In the genomic region with DNA sequence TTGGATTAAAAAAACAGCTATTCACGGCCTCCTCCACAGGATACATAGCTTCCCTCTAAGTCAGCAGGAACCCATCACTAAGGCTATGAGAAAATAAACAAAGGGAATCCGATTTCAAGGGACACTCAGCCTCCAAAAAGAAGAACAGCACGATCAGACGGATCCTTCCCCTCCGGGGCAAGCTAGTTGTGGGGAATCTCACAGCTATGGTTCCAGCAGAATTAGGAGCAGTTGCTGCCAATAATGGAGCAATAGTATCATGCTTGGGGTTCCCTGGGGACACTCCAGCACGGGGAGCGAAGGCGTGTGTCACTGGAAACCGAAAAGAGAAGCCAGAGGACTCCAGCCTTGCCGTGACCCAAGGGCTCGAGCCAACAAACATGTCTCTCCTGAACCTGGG, we compare ENCODE assay signal across 14 cellular contexts.
A peak's percentile ranks its signal among the peaks of the same experiment; 100 is the strongest.
DNase-seq lines count a peak whose midpoint lies in the region; ATAC-seq and TF ChIP-seq lines count a peak whose summit lies in the region.
"Had no signal": no experiment of that assay in that cellular context is flagged by ENCODE, and none has a peak within 500 bp of the region (broad histone marks: within the 10 kb centered on the region; RNA-seq: fewer than 3 reads in every experiment).

No MANE protein-coding gene starts in this region.

- H3K4me2 ChIP-seq in mammary epithelial cell (ENCODE audit: insufficient read depth, low read depth, low read length): no peak overlapping the region
- H3K4me2 ChIP-seq in neuronal stem cell (ENCODE audit: insufficient read depth, low read length, poor library complexity, severe bottlenecking): no peak overlapping the region

- DNase-seq in breast epithelium (ENCODE audit: low spot score in 2 of 2): peak in 1 of 2 donors; percentile 35
- no peak for DNase-seq in mammary epithelial cell
- peak; percentile 34 for DNase-seq in fibroblast of pulmonary artery (ENCODE audit: low read depth)
- no peak for DNase-seq in neuronal stem cell (ENCODE audit: low spot score)
- DNase-seq in aorta: peak; percentile 76 to 89
- DNase-seq in G401 (ENCODE audit: low spot score): no peak
- no peak for DNase-seq in activated CD8-positive, alpha-beta memory T cell treated with anti-CD3 and anti-CD28 coated beads, Interleukin-2, amount 50 U/mL, for 48 hours
- DNase-seq: activated CD8-positive, alpha-beta T cell treated with anti-CD3 and anti-CD28 coated beads, Interleukin-2, amount 10 ng/mL, durations not matched to agents 7 days and 5 days; DMS153; stimulated activated CD4-positive, alpha-beta T cell treated with anti-CD3 and anti-CD28 coated beads, Interleukin-2, amount 100 ng/mL, for 24 hours; T-cell had no signal

- H3K27ac ChIP-seq in breast epithelium: peak overlapping the region; percentile 56 to 81
- H3K27ac ChIP-seq in mammary epithelial cell (ENCODE audit: insufficient read depth, low read depth, low read length): no peak overlapping the region
- no peak overlapping the region for H3K27ac ChIP-seq in neuronal stem cell (replicated peaks; ENCODE audit: low read length)
- H3K27ac ChIP-seq in aorta (ENCODE audit: low read depth in 1 of 2, low read length in 2 of 2): peak overlapping the region; percentile 22 to 39
- H3K27ac ChIP-seq: 22Rv1 had no signal

- H3K27me3 ChIP-seq in breast epithelium: no peaks in the 10 kb centered on the region
- no peaks in the 10 kb centered on the region for H3K27me3 ChIP-seq in mammary epithelial cell (ENCODE audit: insufficient read depth, low read length)
- H3K27me3 ChIP-seq in neuronal stem cell (ENCODE audit: control insufficient read depth in 3 of 3, insufficient read depth in 3 of 3, low read depth in 1 of 3, low read length in 3 of 3): peaks cover 0 to 4% (median 0%) of the 10 kb centered on the region in 3 experiments
- no peaks in the 10 kb centered on the region for H3K27me3 ChIP-seq in aorta (ENCODE audit: control insufficient read depth in 1 of 2, insufficient read depth in 2 of 2, low read length in 1 of 2)

- no peak for TF ChIP-seq POLR2A in breast epithelium (IDR thresholded peaks at IDR 0.05)

- TF ChIP-seq CTCF in breast epithelium (IDR thresholded peaks at IDR 0.05): no peak
- TF ChIP-seq CTCF in mammary epithelial cell (conservative IDR thresholded peaks at IDR 0.05 in 1 of 2, IDR thresholded peaks at IDR 0.05 in 1 of 2; ENCODE audit: extremely low read depth in 1 of 2, insufficient read depth in 1 of 2, low read depth in 1 of 2, low read length in 2 of 2): no peak
- no peak for TF ChIP-seq CTCF in fibroblast of pulmonary artery (IDR thresholded peaks at IDR 0.05; ENCODE audit: low read length, missing control alignments)

- H3K4me3 ChIP-seq in breast epithelium (no peak overlapping the region), mammary epithelial cell (replicated peaks in 1 of 3; ENCODE audit: insufficient read depth in 1 of 3, low read depth in 2 of 3, low read length in 3 of 3) (no peak overlapping the region), fibroblast of pulmonary artery (replicated peaks; ENCODE audit: low read depth, low read length) (no peak overlapping the region), neuronal stem cell (ENCODE audit: low read length in 2 of 2) (no peak overlapping the region), aorta (ENCODE audit: low read length in 2 of 2) (no peak overlapping the region)

- ATAC-seq in aorta (ENCODE audit: low FRiP score) (peak; percentile 82), HG03045 (IDR thresholded peaks at IDR 0.05; ENCODE audit: unreplicated experiment) (no peak)
- ATAC-seq: activated CD8-positive, alpha-beta T cell treated with anti-CD3 and anti-CD28 coated beads, Interleukin-2, amount 10 ng/mL, durations not matched to agents 7 days and 5 days; natural killer cell treated with Interleukin-12 subunit alpha and Interleukin-12 subunit beta and Interleukin-15 and Interleukin-18, amount 100 ng/mL, for 72 hours; T-cell had no signal

- dilution Hi-C loops in mammary epithelial cell (cut with HindIII; ENCODE audit: low sequenced_read_pairs): no loop called here

- H4K91ac ChIP-seq in neuronal stem cell (ENCODE audit: low read depth, low read length, poor library complexity): no peak overlapping the region

- no TSS peak for BruUV-seq in mammary epithelial cell (replicated peaks; lab: Mats Ljungman, UMichigan)

- no peak overlapping the region for H2BK12ac ChIP-seq in neuronal stem cell (ENCODE audit: low read length)

- H2AK5ac ChIP-seq in neuronal stem cell (ENCODE audit: low read depth, low read length): no peak overlapping the region

- H3K4ac ChIP-seq in neuronal stem cell (ENCODE audit: low read length): no peak overlapping the region

- H3K14ac ChIP-seq in neuronal stem cell (ENCODE audit: low read length): no peak overlapping the region

- H3K9ac ChIP-seq in mammary epithelial cell (ENCODE audit: insufficient read depth, low read length) (no peak overlapping the region), neuronal stem cell (ENCODE audit: low read depth, low read length, poor library complexity) (no peak overlapping the region)

- no peak overlapping the region for H2BK15ac ChIP-seq in neuronal stem cell (ENCODE audit: low read length)

- H3K36me3 ChIP-seq in breast epithelium: no peaks in the 10 kb centered on the region
- no peaks in the 10 kb centered on the region for H3K36me3 ChIP-seq in mammary epithelial cell (ENCODE audit: insufficient read depth, low read length)
- no peaks in the 10 kb centered on the region for H3K36me3 ChIP-seq in neuronal stem cell (replicated peaks in 1 of 2; ENCODE audit: control insufficient read depth in 2 of 2, insufficient read depth in 2 of 2, low read length in 2 of 2)
- no peaks in the 10 kb centered on the region for H3K36me3 ChIP-seq in aorta (ENCODE audit: control insufficient read depth in 1 of 2, insufficient read depth in 2 of 2, low read length in 1 of 2)

- no peak overlapping the region for H4K8ac ChIP-seq in neuronal stem cell (ENCODE audit: low read depth, low read length)

- H3K79me2 ChIP-seq in mammary epithelial cell (ENCODE audit: insufficient read depth, low read length): no peaks in the 10 kb centered on the region

- H3K23ac ChIP-seq in neuronal stem cell (ENCODE audit: low read depth, low read length, poor library complexity): no peak overlapping the region

- H2AFZ ChIP-seq in mammary epithelial cell (ENCODE audit: low read depth, low read length) (no peak overlapping the region), neuronal stem cell (ENCODE audit: low read length) (peak overlapping the region; percentile 29)

- no peaks in the 10 kb centered on the region for H4K20me1 ChIP-seq in mammary epithelial cell (ENCODE audit: insufficient read depth, low read length)

- in situ Hi-C loops in mammary epithelial cell (cut with MboI; ENCODE audit: low sequenced_read_pairs in 2 of 2): no loop called here
- in situ Hi-C loops in G401 (cut with HindIII; ENCODE audit: low sequenced_read_pairs): no loop called here

- H3K4me1 ChIP-seq in breast epithelium: no peaks in the 10 kb centered on the region
- no peaks in the 10 kb centered on the region for H3K4me1 ChIP-seq in mammary epithelial cell (ENCODE audit: insufficient read depth, low read length)
- peaks cover 0 to 5% of the 10 kb centered on the region in 2 donors for H3K4me1 ChIP-seq in neuronal stem cell (ENCODE audit: control insufficient read depth in 2 of 2, insufficient read depth in 1 of 2, low read depth in 1 of 2, low read length in 2 of 2)
- peaks cover 1 to 10% of the 10 kb centered on the region in 2 donors for H3K4me1 ChIP-seq in aorta (ENCODE audit: control insufficient read depth in 1 of 2, insufficient read depth in 2 of 2, low read length in 2 of 2)

- no peak overlapping the region for H2BK5ac ChIP-seq in neuronal stem cell (ENCODE audit: low read length)

- CTCF ChIA-PET in mammary epithelial cell (lab: Charles Lee; ENCODE audit: low non-redundant PET): no interaction called here

- intact Hi-C loops in breast epithelium (cut with DNase I; ENCODE audit: low total_unique reads): no loop called here
- intact Hi-C loops in mammary epithelial cell (cut with micrococcal nuclease): no loop called here
- intact Hi-C loops in aorta (cut with DNase I): no loop called here

- H2BK120ac ChIP-seq in neuronal stem cell (ENCODE audit: low read depth, low read length): no peak overlapping the region

- H3K18ac ChIP-seq in neuronal stem cell (ENCODE audit: low read length): peak overlapping the region; percentile 76

- no peaks in the 10 kb centered on the region for H3K9me3 ChIP-seq in breast epithelium
- H3K9me3 ChIP-seq in mammary epithelial cell (replicated peaks; ENCODE audit: insufficient read depth, low read length): no peaks in the 10 kb centered on the region
- no peaks in the 10 kb centered on the region for H3K9me3 ChIP-seq in neuronal stem cell (replicated peaks in 1 of 2; ENCODE audit: control insufficient read depth in 2 of 2, insufficient read depth in 1 of 2, low read depth in 1 of 2, low read length in 2 of 2)
- H3K9me3 ChIP-seq in aorta (ENCODE audit: control insufficient read depth, low read length): no peaks in the 10 kb centered on the region

- H3K79me1 ChIP-seq in neuronal stem cell (ENCODE audit: low read depth, low read length): no peaks in the 10 kb centered on the region

- WGBS in mammary epithelial cell (ENCODE audit: low coverage, missing lambda C conversion rate): 63% methylated on average over 11 of the region's 11 CpGs
- WGBS in neuronal stem cell (ENCODE audit: extremely low coverage in 2 of 2, insufficient read length in 2 of 2, insufficient replicate concordance in 1 of 2), 2 donors: no CpG with 5 or more reads among the region's 11 CpGs
- 8 to 9% methylated on average over 11 of the region's 11 CpGs for WGBS in aorta, 2 donors

Comparison
In these comparisons a context has a peak if more than half of its experiments do, and no peak if none do; other contexts are left out.
1. H3K27ac ChIP-seq: peak in breast epithelium (2 of 2) and aorta (2 of 2); none in mammary epithelial cell (single experiment) and neuronal stem cell (single experiment).
2. DNase-seq: peak in fibroblast of pulmonary artery (single experiment) and aorta (2 of 2); none in mammary epithelial cell (single experiment), neuronal stem cell (single experiment), G401 (single experiment) and activated CD8-positive, alpha-beta memory T cell treated with anti-CD3 and anti-CD28 coated beads, Interleukin-2, amount 50 U/mL, for 48 hours (single experiment).